Comparison of ENCODE assay signal across 9 cellular contexts in genomic region chr4:183657564-183657963, GRCh38. TPM values are rescaled to one million over a fixed set of nuclear protein-coding genes. Genes with fewer than 3 reads are reported as not detected.
DNase-seq lines count a peak whose midpoint lies in the region; ATAC-seq and TF ChIP-seq lines count a peak whose summit lies in the region.
"Had no signal": no experiment of that assay in that cellular context is flagged by ENCODE, and none has a peak within 500 bp of the region (broad histone marks: within the 10 kb centered on the region; RNA-seq: fewer than 3 reads in every experiment).

No MANE protein-coding gene starts in this region.

- no peaks in the 10 kb centered on the region for H3K27me3 ChIP-seq in stomach

- TF ChIP-seq CTCF in fibroblast of the aortic adventitia (IDR thresholded peaks at IDR 0.05; ENCODE audit: insufficient read depth, low read length) = no peak
- no peak for TF ChIP-seq CTCF in stomach (IDR thresholded peaks at IDR 0.05)

- peaks cover 0 to 28% (median 26%) of the 10 kb centered on the region in 4 donors for H3K36me3 ChIP-seq in stomach

- no peak for TF ChIP-seq EP300 in stomach (IDR thresholded peaks at IDR 0.05)

- H3K4me1 ChIP-seq in stomach = peaks cover 7 to 47% (median 33%) of the 10 kb centered on the region in 4 donors

- H3K27ac ChIP-seq in stomach = no peak overlapping the region

- peaks cover 13% of the 10 kb centered on the region for H3K36me3 Mint-ChIP-seq in activated T-cell treated with anti-CD3 and anti-CD28 coated beads, Interleukin-2, amount 50 U/mL, for 4 hours (ENCODE audit: insufficient read depth)
- H3K36me3 Mint-ChIP-seq in T-helper 17 cell (ENCODE audit: low read depth) = no peaks in the 10 kb centered on the region

- H3K9me3 ChIP-seq in T-helper 17 cell (ENCODE audit: control insufficient read depth, low read length, poor library complexity, severe bottlenecking) (no peaks in the 10 kb centered on the region), stomach (no peaks in the 10 kb centered on the region)

- 66 to 77% (median 70%) methylated on average over 3 of the region's 3 CpGs for WGBS in stomach, 5 donors

- ATAC-seq in activated T-cell treated with anti-CD3 and anti-CD28 coated beads, Interleukin-2, amount 50 U/mL, for 4 hours = no peak
- no peak for ATAC-seq in T-helper 17 cell

- H3K4me3 ChIP-seq in fibroblast of the aortic adventitia (ENCODE audit: low read depth, low read length) = peak overlapping the region; percentile 91
- peak overlapping the region in 3 of 4 donors; percentile 62 to 91 (median 75) for H3K4me3 ChIP-seq in stomach

- intact Hi-C loops in stomach (cut with DNase I; ENCODE audit: low total_unique reads) = no loop called here

- peak overlapping the region; percentile 94 for H3K27ac Mint-ChIP-seq in T-helper 17 cell

- no peak for DNase-seq in activated T-cell treated with anti-CD3 and anti-CD28 coated beads, Interleukin-2, amount 50 U/mL, for 4 hours
- DNase-seq in activated T-cell treated with anti-CD3 and anti-CD28 coated beads, Interleukin-2, amount 50 U/mL, for 1 hour = no peak
- DNase-seq in T-helper 17 cell (no peak), fibroblast of the aortic adventitia (ENCODE audit: low read depth) (peak; percentile 21), stomach (no peak), ACHN (no peak), SW480 (ENCODE audit: low spot score) (no peak)
- DNase-seq in stimulated activated naive CD4-positive, alpha-beta T cell (lab: John Stamatoyannopoulos, UW) = no peak
- DNase-seq: occipital lobe had no signal

- H3K9me3 Mint-ChIP-seq in activated T-cell treated with anti-CD3 and anti-CD28 coated beads, Interleukin-2, amount 50 U/mL, for 4 hours = no peaks in the 10 kb centered on the region

- no peak for TF ChIP-seq POLR2A in stomach (IDR thresholded peaks at IDR 0.05)

- in situ Hi-C loops in ACHN (cut with HindIII; ENCODE audit: low pct_ligation_motif_present, low pct_unique_long_range_greater_than_20kb, low sequenced_read_pairs) = no loop called here

- no peaks in the 10 kb centered on the region for H3K27me3 Mint-ChIP-seq in activated T-cell treated with anti-CD3 and anti-CD28 coated beads, Interleukin-2, amount 50 U/mL, for 4 hours (ENCODE audit: low read depth)
- H3K27me3 Mint-ChIP-seq in T-helper 17 cell = no peaks in the 10 kb centered on the region

- H3K4me3 Mint-ChIP-seq in activated T-cell treated with anti-CD3 and anti-CD28 coated beads, Interleukin-2, amount 50 U/mL, for 4 hours = peak overlapping the region; percentile 94
- peak overlapping the region; percentile 97 for H3K4me3 Mint-ChIP-seq in T-helper 17 cell

- H3K4me1 Mint-ChIP-seq in activated T-cell treated with anti-CD3 and anti-CD28 coated beads, Interleukin-2, amount 50 U/mL, for 4 hours (ENCODE audit: low read depth) = peaks cover 25% of the 10 kb centered on the region
- peaks cover 28% of the 10 kb centered on the region for H3K4me1 Mint-ChIP-seq in T-helper 17 cell

RNA-seq across cellular contexts. Expression of gene RWDD4, which starts 1.4 kb away (rescaled TPM):
- 10 to 100 TPM; 28.0 to 30.7 (median 29.7) TPM for total RNA-seq in activated T-cell treated with anti-CD3 and anti-CD28 coated beads, Interleukin-2, amount 50 U/mL, for 4 hours
- total RNA-seq in T-helper 17 cell = 10 to 100 TPM in 1 of 2 donors, 1 to 10 TPM in 1; 9.2 to 18.2 TPM
- total RNA-seq in fibroblast of the aortic adventitia (ENCODE audit: low replicate concordance) = 10.0 and 43.7 TPM in 2 replicates
- total RNA-seq in stomach = 10 to 100 TPM in 3 of 5 donors, 1 to 10 TPM in 2; 3.8 to 36.4 (median 11.2) TPM
- 10 to 100 TPM; 14.1 to 22.1 (median 15.1) TPM for polyA plus RNA-seq in stomach

RNA-seq across cellular contexts. Expression of gene TRAPPC11, which starts 1.5 kb away (rescaled TPM):
- 10 to 100 TPM; 21.2 to 24.3 (median 23.4) TPM for total RNA-seq in activated T-cell treated with anti-CD3 and anti-CD28 coated beads, Interleukin-2, amount 50 U/mL, for 4 hours
- total RNA-seq in T-helper 17 cell (10 to 100 TPM; 24.7 to 27.3 TPM), fibroblast of the aortic adventitia (ENCODE audit: low replicate concordance) (51.5 and 319 TPM in 2 replicates), stomach (100 to 1,000 TPM in 1 of 5 donors, 10 to 100 TPM in 4; 47.5 to 173 (median 93.1) TPM)
- 10 to 100 TPM; 10.6 to 13.3 (median 12.5) TPM for polyA plus RNA-seq in stomach
